Comparison of ENCODE assay signal across 11 cellular contexts in genomic region chr1:171654705-171655214, GRCh38. TPM values are rescaled to one million over a fixed set of nuclear protein-coding genes. Genes with fewer than 3 reads are reported as not detected.
DNase-seq lines count a peak whose midpoint lies in the region; ATAC-seq and TF ChIP-seq lines count a peak whose summit lies in the region.
"Had no signal": no experiment of that assay in that cellular context is flagged by ENCODE, and none has a peak within 500 bp of the region (broad histone marks: within the 10 kb centered on the region; RNA-seq: fewer than 3 reads in every experiment).

No MANE protein-coding gene starts in this region.

- H2BK15ac ChIP-seq in IMR-90 (ENCODE audit: low read depth, low read length): 0 out of 3 replicates have a peak overlapping the region, but pooled peaks have one; percentile 2

- H3K4me1 Mint-ChIP-seq in endodermal cell: peaks cover 6% of the 10 kb centered on the region

- no peak for TF ChIP-seq CTCF in IMR-90 (conservative IDR thresholded peaks at IDR 0.05; ENCODE audit: low read depth, low read length)
- TF ChIP-seq CTCF in right lobe of liver (IDR thresholded peaks at IDR 0.05): no peak
- TF ChIP-seq CTCF in endodermal cell (conservative IDR thresholded peaks at IDR 0.05): no peak

- POLR2A ChIA-PET in IMR-90 (lab: Charles Lee; ENCODE audit: unreplicated experiment): interaction anchor here (0.9 kb wide), 1 partner anchor 88 kb away, joined by 11 read pairs; no protein-coding TSS in a partner anchor

- peaks cover 4% of the 10 kb centered on the region for H3K27me3 ChIP-seq in IMR-90 (ENCODE audit: control insufficient read depth, insufficient read depth, low read length)
- H3K27me3 ChIP-seq in right lobe of liver: no peaks in the 10 kb centered on the region
- H3K27me3 ChIP-seq in endodermal cell (ENCODE audit: control insufficient read depth, insufficient read depth, low read length, poor library complexity, severe bottlenecking): peaks cover 5% of the 10 kb centered on the region

- H3K14ac ChIP-seq in IMR-90 (replicated peaks; ENCODE audit: low read depth, low read length): no peak overlapping the region

- no peak overlapping the region; a peak in 1 of 4 replicates for H4K8ac ChIP-seq in IMR-90 (ENCODE audit: low read depth in 2 of 2, low read length in 2 of 2)

- H2AK9ac ChIP-seq in IMR-90 (replicated peaks; ENCODE audit: low read depth, low read length, poor library complexity): peak overlapping the region; percentile 67

- no peak overlapping the region for H3K4me2 ChIP-seq in IMR-90 (ENCODE audit: low read depth, low read length)

- WGBS in IMR-90 (ENCODE audit: extremely low coverage in 2 of 2, insufficient read length in 1 of 2), 2 experiments: 63% methylated on average over 6 of the region's 12 CpGs; no CpG with 5 or more reads in 1 of the 2 experiments
- 45% methylated on average over 11 of the region's 12 CpGs for WGBS in right lobe of liver (ENCODE audit: insufficient coverage, low coverage, low lambda C conversion rate, missing lambda C conversion rate)
- WGBS in endodermal cell (ENCODE audit: insufficient coverage in 1 of 2, insufficient read length in 1 of 2), 2 experiments: 91 to 93% methylated on average over 9 to 12 of the region's 12 CpGs

- H3K79me1 ChIP-seq in IMR-90 (ENCODE audit: low read depth in 1 of 2, low read length in 2 of 2): no peaks in the 10 kb centered on the region

- H2AK5ac ChIP-seq in IMR-90 (ENCODE audit: low read depth, low read length): 0 out of 2 replicates have a peak overlapping the region, but pooled peaks have one; percentile 24

- CTCF ChIA-PET in IMR-90 (lab: Yijun Ruan, JAX): interaction anchor here (0.6 to 2.3 kb wide), 8 partner anchors 10 to 331 kb away, joined by 3 to 23 read pairs (median 4); no protein-coding TSS in a partner anchor

- dilution Hi-C loops in IMR-90 (cut with HindIII; ENCODE audit: low sequenced_read_pairs, unreplicated experiment): no loop called here

- no peaks in the 10 kb centered on the region for H3K9me3 ChIP-seq in IMR-90 (ENCODE audit: control insufficient read depth, insufficient read depth, low read length)
- no peaks in the 10 kb centered on the region for H3K9me3 ChIP-seq in right lobe of liver
- H3K9me3 ChIP-seq in endodermal cell (ENCODE audit: control insufficient read depth, low read length): no peaks in the 10 kb centered on the region

- BruUV-seq in IMR-90 (replicated peaks; lab: Mats Ljungman, UMichigan): no TSS peak

- H4K91ac ChIP-seq in IMR-90 (ENCODE audit: insufficient read depth, low read depth, low read length): 0 out of 2 replicates have a peak overlapping the region, but pooled peaks have one; percentile 4

- no peak overlapping the region for H2BK20ac ChIP-seq in IMR-90 (ENCODE audit: low read depth, low read length)

- no peak overlapping the region for H3K9ac ChIP-seq in IMR-90 (ENCODE audit: low read depth, low read length)
- H3K9ac ChIP-seq in endodermal cell (ENCODE audit: extremely low read depth, low read length, poor library complexity, severe bottlenecking): no peak overlapping the region

- no peaks in the 10 kb centered on the region for H4K20me1 ChIP-seq in IMR-90 (ENCODE audit: insufficient read depth, low read length)

- H3K4me3 ChIP-seq in IMR-90 (ENCODE audit: insufficient read depth, low read depth, low read length) (no peak overlapping the region), right lobe of liver (no peak overlapping the region), skin epidermis (no peak overlapping the region), endodermal cell (ENCODE audit: low read length) (no peak overlapping the region)

- H3K9me3 Mint-ChIP-seq in endodermal cell: no peaks in the 10 kb centered on the region
- H3K9me3 Mint-ChIP-seq: CD8-positive, alpha-beta T cell; naive thymus-derived CD8-positive, alpha-beta T cell had no signal

- in situ Hi-C loops in IMR-90 (cut with MboI; ENCODE audit: low sequenced_read_pairs): no loop called here

- peaks cover 7% of the 10 kb centered on the region; the same call in 1 of the 2 replicates for H3K9me1 ChIP-seq in IMR-90 (ENCODE audit: insufficient read depth, low read length)

- peak overlapping the region; percentile 3; the same call in 1 of the 2 replicates for H3K27ac ChIP-seq in IMR-90 (ENCODE audit: insufficient read depth, low read length)
- peak overlapping the region; percentile 64 to 91 (median 85) for H3K27ac ChIP-seq in right lobe of liver
- peak overlapping the region in 13 of 21 experiments; percentile 11 to 70 (median 34) for H3K27ac ChIP-seq in skin epidermis
- H3K27ac ChIP-seq in endodermal cell (ENCODE audit: low read depth, low read length): no peak overlapping the region

- no peak overlapping the region for H3K18ac ChIP-seq in IMR-90 (ENCODE audit: low read depth, low read length)

- DNase-seq in IMR-90 (no peak), dermis blood vessel endothelial cell (peak; percentile 27), right lobe of liver (no peak), endodermal cell (no peak), cerebellar cortex (ENCODE audit: low spot score) (no peak), ecto neural progenitor cell (ENCODE audit: low spot score) (no peak)
- DNase-seq: NCI-H1694 had no signal

- H3K23ac ChIP-seq in IMR-90 (ENCODE audit: low read depth, low read length): peak overlapping the region; percentile 16; the same call in 1 of the 2 replicates

- no peak overlapping the region for H4K5ac ChIP-seq in IMR-90 (ENCODE audit: low read depth, low read length)

- H3K56ac ChIP-seq in IMR-90 (ENCODE audit: extremely low read depth, insufficient read depth, low read length): no peak overlapping the region

- intact Hi-C loops in IMR-90 (cut with micrococcal nuclease) (no loop called here), right lobe of liver (cut with DNase I) (no loop called here)

- no peak overlapping the region for H3K4ac ChIP-seq in IMR-90 (ENCODE audit: low read depth, low read length)

- no peaks in the 10 kb centered on the region for H3K36me3 Mint-ChIP-seq in endodermal cell (ENCODE audit: low read depth)
- H3K36me3 Mint-ChIP-seq: CD8-positive, alpha-beta T cell; naive thymus-derived CD8-positive, alpha-beta T cell had no signal

- peak overlapping the region; percentile 36; the same call in 1 of the 2 replicates for H2BK120ac ChIP-seq in IMR-90 (ENCODE audit: low read depth, low read length)

- ATAC-seq in IMR-90 (ENCODE audit: low read depth) (no peak), right lobe of liver (no peak), GM21423 (IDR thresholded peaks at IDR 0.05; ENCODE audit: unreplicated experiment) (no peak)

- H3K36me3 ChIP-seq in IMR-90 (ENCODE audit: control insufficient read depth, insufficient read depth, low read length) (no peaks in the 10 kb centered on the region), right lobe of liver (no peaks in the 10 kb centered on the region), endodermal cell (ENCODE audit: control insufficient read depth, insufficient read depth, low read length) (no peaks in the 10 kb centered on the region)

- TF ChIP-seq RAD21 in IMR-90 (IDR thresholded peaks at IDR 0.05; ENCODE audit: low read length): no peak

- H3K4me1 ChIP-seq in IMR-90 (ENCODE audit: control insufficient read depth, insufficient read depth, low read length): peaks cover 8% of the 10 kb centered on the region
- peaks cover 0 to 26% (median 8%) of the 10 kb centered on the region in 4 donors for H3K4me1 ChIP-seq in right lobe of liver
- peaks cover 4% of the 10 kb centered on the region for H3K4me1 ChIP-seq in endodermal cell (ENCODE audit: control insufficient read depth, insufficient read depth, low read length)

- H3K27ac Mint-ChIP-seq in endodermal cell: no peak overlapping the region
- H3K27ac Mint-ChIP-seq: CD8-positive, alpha-beta T cell had no signal

- peak overlapping the region; percentile 83 for H2AFZ ChIP-seq in IMR-90 (replicated peaks; ENCODE audit: low read length, poor library complexity)

- H3K4me3 Mint-ChIP-seq in endodermal cell: no peak overlapping the region
- H3K4me3 Mint-ChIP-seq: CD8-positive, alpha-beta T cell had no signal

- H2BK5ac ChIP-seq in IMR-90 (ENCODE audit: low read depth, low read length, poor library complexity, severe bottlenecking): no peak overlapping the region

- TF ChIP-seq POLR2A in IMR-90 (IDR thresholded peaks at IDR 0.05; ENCODE audit: low read depth, low read length) (no peak), right lobe of liver (IDR thresholded peaks at IDR 0.05) (no peak)

- H3K27me3 Mint-ChIP-seq in endodermal cell (ENCODE audit: insufficient read depth): peaks cover 40% of the 10 kb centered on the region

TF ChIP-seq in IMR-90, 13 proteins besides CTCF, POLR2A, EP300 and RAD21 (continues in another document):
- TF ChIP-seq MAZ (IDR thresholded peaks at IDR 0.05; ENCODE audit: borderline replicate concordance, low read depth, low read length) (no peak), MAFK (IDR thresholded peaks at IDR 0.05; ENCODE audit: low read depth, low read length) (no peak), ELK1 (IDR thresholded peaks at IDR 0.05; ENCODE audit: borderline replicate concordance, low read depth, low read length) (no peak), BHLHE40 (IDR thresholded peaks at IDR 0.05; ENCODE audit: low read depth, low read length) (no peak), RCOR1 (IDR thresholded peaks at IDR 0.05; ENCODE audit: insufficient replicate concordance, low read length) (no peak), CHD1 (IDR thresholded peaks at IDR 0.05; ENCODE audit: low read depth, low read length) (no peak)

RNA-seq across cellular contexts. Expression of gene MYOC, which starts 2.3 kb away (rescaled TPM):
- total RNA-seq in IMR-90 (2012; rRNA removed): not detected in 2 replicates
- not detected in 2 replicates for polyA plus RNA-seq in IMR-90 (2012; rRNA removed)
- not detected in 2 replicates for polyA plus RNA-seq in IMR-90 (2012; cell fraction: cytosol; rRNA removed)
- not detected in 2 replicates for polyA plus RNA-seq in IMR-90 (2012; cell fraction: nucleus; rRNA removed; ENCODE audit: low replicate concordance)
- not detected in 2 replicates for total RNA-seq in dermis blood vessel endothelial cell
- not detected for total RNA-seq in right lobe of liver
- total RNA-seq in endodermal cell: not detected
- not detected for polyA plus RNA-seq in endodermal cell (2013, experiment 1 of 2)
- not detected for polyA plus RNA-seq in endodermal cell (2013, experiment 2 of 2)
- total RNA-seq: CD8-positive, alpha-beta T cell; naive thymus-derived CD8-positive, alpha-beta T cell had no signal
- polyA plus RNA-seq: naive thymus-derived CD8-positive, alpha-beta T cell had no signal

RNA-seq across cellular contexts. Expression of gene MYOCOS, which starts 32.7 kb away (rescaled TPM):
- total RNA-seq in IMR-90 (2012; rRNA removed) (not detected in 2 replicates), dermis blood vessel endothelial cell (not detected in 2 replicates), right lobe of liver (not detected), endodermal cell (not detected)
- polyA plus RNA-seq in IMR-90 (2012; rRNA removed): not detected in 2 replicates
- polyA plus RNA-seq in IMR-90 (2012; cell fraction: cytosol; rRNA removed): not detected in 2 replicates
- not detected in 2 replicates for polyA plus RNA-seq in IMR-90 (2012; cell fraction: nucleus; rRNA removed; ENCODE audit: low replicate concordance)
- polyA plus RNA-seq in endodermal cell (2013, experiment 1 of 2): not detected
- polyA plus RNA-seq in endodermal cell (2013, experiment 2 of 2): not detected
- total RNA-seq: CD8-positive, alpha-beta T cell had no signal
- polyA plus RNA-seq: naive thymus-derived CD8-positive, alpha-beta T cell had no signal
